11 cellular contexts compared by ENCODE assay signal in genomic region chr19:1170938-1171754, GRCh38. TPM values are rescaled to one million over a fixed set of nuclear protein-coding genes. Genes with fewer than 3 reads are reported as not detected.
DNase-seq lines count a peak whose midpoint lies in the region; ATAC-seq, FAIRE-seq and TF ChIP-seq lines count a peak whose summit lies in the region.
"Had no signal": no experiment of that assay in that cellular context is flagged by ENCODE, and none has a peak within 500 bp of the region (broad histone marks: within the 10 kb centered on the region; RNA-seq: fewer than 3 reads in every experiment).

No MANE protein-coding gene starts in this region.

- H3K27ac Mint-ChIP-seq in T-helper 2 cell treated with Interferon-gamma antibody and Interleukin-4, amounts not matched to agents 5 μg/mL and 100 μg/mL, for 36 hours: no peak overlapping the region
- H3K27ac Mint-ChIP-seq in activated T-helper 2 cell treated with anti-CD3 and anti-CD28 coated beads, Interferon-gamma antibody, Interleukin-2, Interleukin-4, amounts not matched to agents 10 μg/mL and 5 μg/mL and 100 μg/mL, durations not matched to agents 14 hours and 24 hours and 36 hours: no peak overlapping the region

- H3K9me3 ChIP-seq in keratinocyte (ENCODE audit: control insufficient read depth, low read depth, low read length) (no peaks in the 10 kb centered on the region), subcutaneous abdominal adipose tissue (ENCODE audit: control insufficient read depth in 5 of 5, low read length in 5 of 5) (no peaks in the 10 kb centered on the region)

- H4K20me1 ChIP-seq in keratinocyte (ENCODE audit: control insufficient read depth, extremely low read depth, insufficient read depth, low read length): peaks cover 20% of the 10 kb centered on the region

- no peaks in the 10 kb centered on the region for H3K27me3 Mint-ChIP-seq in T-helper 2 cell treated with Interferon-gamma antibody and Interleukin-4, amounts not matched to agents 5 μg/mL and 100 μg/mL, for 36 hours (ENCODE audit: low read depth)
- no peaks in the 10 kb centered on the region for H3K27me3 Mint-ChIP-seq in activated T-helper 2 cell treated with anti-CD3 and anti-CD28 coated beads, Interferon-gamma antibody, Interleukin-2, Interleukin-4, amounts not matched to agents 10 μg/mL and 5 μg/mL and 100 μg/mL, durations not matched to agents 14 hours and 24 hours and 36 hours (ENCODE audit: low read depth)

- peaks cover 76% of the 10 kb centered on the region for H3K79me2 ChIP-seq in keratinocyte (ENCODE audit: control insufficient read depth, insufficient read depth, low read length)

- intact Hi-C loops in activated T-helper 2 cell treated with anti-CD3 and anti-CD28 coated beads, Interferon-gamma antibody, Interleukin-2, Interleukin-4, amounts not matched to agents 10 μg/mL and 5 μg/mL and 100 μg/mL, durations not matched to agents 14 hours and 24 hours and 36 hours (cut with micrococcal nuclease): loop anchor here (5.0 kb wide), 1 partner anchor 39 kb away; no protein-coding TSS in a partner anchor

- H3K4me1 Mint-ChIP-seq in T-helper 2 cell treated with Interferon-gamma antibody and Interleukin-4, amounts not matched to agents 5 μg/mL and 100 μg/mL, for 36 hours (ENCODE audit: low read depth): peaks cover 11% of the 10 kb centered on the region
- H3K4me1 Mint-ChIP-seq in activated T-helper 2 cell treated with anti-CD3 and anti-CD28 coated beads, Interferon-gamma antibody, Interleukin-2, Interleukin-4, amounts not matched to agents 10 μg/mL and 5 μg/mL and 100 μg/mL, durations not matched to agents 14 hours and 24 hours and 36 hours (ENCODE audit: low read depth): peaks cover 20% of the 10 kb centered on the region

- FAIRE-seq in keratinocyte (lab: Jason Lieb, UNC): no peak
- FAIRE-seq: frontal cortex, TTC549 had no signal

- H3K4me1 ChIP-seq in keratinocyte (ENCODE audit: control insufficient read depth, extremely low read depth, insufficient read depth, low read length): peaks cover 53% of the 10 kb centered on the region
- peaks cover 3 to 78% (median 62%) of the 10 kb centered on the region in 5 donors for H3K4me1 ChIP-seq in subcutaneous abdominal adipose tissue (ENCODE audit: control insufficient read depth in 5 of 5, insufficient read depth in 5 of 5, low read length in 5 of 5)

- DNase-seq in T-helper 2 cell treated with Interferon-gamma antibody and Interleukin-4, amounts not matched to agents 5 μg/mL and 100 μg/mL, for 36 hours (ENCODE audit: low spot score): no peak
- no peak for DNase-seq in T-helper 2 cell
- DNase-seq in activated T-helper 2 cell treated with anti-CD3 and anti-CD28 coated beads, Interferon-gamma antibody, Interleukin-2, Interleukin-4, amounts not matched to agents 10 μg/mL and 5 μg/mL and 100 μg/mL, durations not matched to agents 14 hours and 24 hours and 36 hours (ENCODE audit: low spot score): no peak
- no peak for DNase-seq in keratinocyte (ENCODE audit: low read depth, low spot score)
- no peak for DNase-seq in NK-92 (lab: John Stamatoyannopoulos, UW; ENCODE audit: unreplicated experiment)
- no peak for DNase-seq in amniotic stem cell (lab: John Stamatoyannopoulos, UW)
- DNase-seq: Karpas-422 had no signal

- no peak for ATAC-seq in GM19035 (IDR thresholded peaks at IDR 0.05; ENCODE audit: unreplicated experiment)

- peaks cover 2% of the 10 kb centered on the region for H3K36me3 Mint-ChIP-seq in T-helper 2 cell treated with Interferon-gamma antibody and Interleukin-4, amounts not matched to agents 5 μg/mL and 100 μg/mL, for 36 hours (ENCODE audit: low read depth)
- H3K36me3 Mint-ChIP-seq in activated T-helper 2 cell treated with anti-CD3 and anti-CD28 coated beads, Interferon-gamma antibody, Interleukin-2, Interleukin-4, amounts not matched to agents 10 μg/mL and 5 μg/mL and 100 μg/mL, durations not matched to agents 14 hours and 24 hours and 36 hours (ENCODE audit: low read depth): peaks cover 4% of the 10 kb centered on the region

- H3K9me3 Mint-ChIP-seq in T-helper 2 cell treated with Interferon-gamma antibody and Interleukin-4, amounts not matched to agents 5 μg/mL and 100 μg/mL, for 36 hours: no peaks in the 10 kb centered on the region
- no peaks in the 10 kb centered on the region for H3K9me3 Mint-ChIP-seq in activated T-helper 2 cell treated with anti-CD3 and anti-CD28 coated beads, Interferon-gamma antibody, Interleukin-2, Interleukin-4, amounts not matched to agents 10 μg/mL and 5 μg/mL and 100 μg/mL, durations not matched to agents 14 hours and 24 hours and 36 hours

- H3K9me1 ChIP-seq in keratinocyte (ENCODE audit: control insufficient read depth, extremely low read depth, insufficient read depth, low read length): peaks cover 5% of the 10 kb centered on the region

- H3K4me3 ChIP-seq in keratinocyte (ENCODE audit: control insufficient read depth in 2 of 3, extremely low read depth in 1 of 3, insufficient read depth in 2 of 3, low read depth in 1 of 3, low read length in 3 of 3) (peak overlapping the region; percentile 87 to 94 (median 92)), subcutaneous abdominal adipose tissue (ENCODE audit: low read depth in 1 of 5, low read length in 5 of 5) (peak overlapping the region in 4 of 5 donors; percentile 2 to 49 (median 24))

- H3K27ac ChIP-seq in keratinocyte (ENCODE audit: control insufficient read depth, insufficient read depth, low read length) (peak overlapping the region; percentile 64), subcutaneous abdominal adipose tissue (ENCODE audit: low read depth, low read length) (peak overlapping the region; percentile 97)

- H3K4me2 ChIP-seq in keratinocyte (ENCODE audit: control insufficient read depth, extremely low read depth, insufficient read depth, low read depth, low read length): peak overlapping the region; percentile 93

- dilution Hi-C loops in keratinocyte (cut with MboI; ENCODE audit: extremely low pct_ligation_motif_present, low sequenced_read_pairs): no loop called here

- H3K4me3 Mint-ChIP-seq in T-helper 2 cell treated with Interferon-gamma antibody and Interleukin-4, amounts not matched to agents 5 μg/mL and 100 μg/mL, for 36 hours: peak overlapping the region; percentile 15
- peak overlapping the region; percentile 49 for H3K4me3 Mint-ChIP-seq in activated T-helper 2 cell treated with anti-CD3 and anti-CD28 coated beads, Interferon-gamma antibody, Interleukin-2, Interleukin-4, amounts not matched to agents 10 μg/mL and 5 μg/mL and 100 μg/mL, durations not matched to agents 14 hours and 24 hours and 36 hours (ENCODE audit: low read depth)

- H2AFZ ChIP-seq in keratinocyte (ENCODE audit: control insufficient read depth, low read length): no peak overlapping the region

- TF ChIP-seq CTCF in keratinocyte (optimal IDR thresholded peaks at IDR 0.05 in 1 of 3, IDR thresholded peaks at IDR 0.05 in 1 of 3, conservative IDR thresholded peaks at IDR 0.05 in 1 of 3; ENCODE audit: extremely low read depth in 1 of 3, insufficient read depth in 2 of 3, low read length in 3 of 3): no peak

- H3K36me3 ChIP-seq in keratinocyte (ENCODE audit: control insufficient read depth in 2 of 2, extremely low read depth in 1 of 2, insufficient read depth in 2 of 2, low read length in 2 of 2): peaks cover 9 to 20% of the 10 kb centered on the region in 2 experiments
- H3K36me3 ChIP-seq in subcutaneous abdominal adipose tissue (ENCODE audit: control insufficient read depth in 5 of 5, insufficient read depth in 5 of 5, low read length in 5 of 5): peaks cover 0 to 21% (median 9%) of the 10 kb centered on the region in 5 donors

- H3K9ac ChIP-seq in keratinocyte (ENCODE audit: control insufficient read depth, extremely low read depth, insufficient read depth, low read length): peak overlapping the region; percentile 92
- peak overlapping the region in 1 of 5 donors; percentile 94 for H3K9ac ChIP-seq in subcutaneous abdominal adipose tissue (ENCODE audit: low read length in 5 of 5)

- H3K27me3 ChIP-seq in keratinocyte (ENCODE audit: control insufficient read depth, extremely low read depth, insufficient read depth, low read length) (no peaks in the 10 kb centered on the region), subcutaneous abdominal adipose tissue (ENCODE audit: control insufficient read depth in 5 of 5, insufficient read depth in 4 of 5, low read length in 5 of 5) (no peaks in the 10 kb centered on the region)

RNA-seq across cellular contexts. Expression of gene SBNO2, which starts 2.9 kb away (rescaled TPM):
- total RNA-seq in activated T-helper 2 cell treated with anti-CD3 and anti-CD28 coated beads, Interferon-gamma antibody, Interleukin-2, Interleukin-4, amounts not matched to agents 10 μg/mL and 5 μg/mL and 100 μg/mL, durations not matched to agents 14 hours and 24 hours and 36 hours: 82.8 and 87.0 TPM in 2 replicates
- 10.9 to 19.4 TPM (median 13.1 TPM) in 3 replicates for polyA plus RNA-seq in keratinocyte
- polyA plus RNA-seq in keratinocyte (2011; ENCODE audit: low read depth): 12.9 TPM
- 6.0 and 14.5 TPM in 2 replicates for polyA plus RNA-seq in keratinocyte (2011; cell fraction: cytosol; rRNA removed)
- polyA plus RNA-seq in keratinocyte (2011; cell fraction: nucleus; rRNA removed): 32.2 and 48.0 TPM in 2 replicates
- polyA plus RNA-seq in keratinocyte (2012; ENCODE audit: low replicate concordance): 17.3 and 24.6 TPM in 2 replicates
- polyA minus RNA-seq in keratinocyte: 14.6 to 40.2 TPM (median 23.0 TPM) in 3 replicates
- 32.6 TPM for polyA minus RNA-seq in keratinocyte (2011; cell fraction: cytosol; rRNA and poly(A)+ RNA removed)
- 36.5 and 41.8 TPM in 2 replicates for polyA minus RNA-seq in keratinocyte (2011; cell fraction: nucleus; rRNA and poly(A)+ RNA removed)

RNA-seq across cellular contexts. Expression of gene STK11, which starts 34.4 kb away (rescaled TPM):
- total RNA-seq in activated T-helper 2 cell treated with anti-CD3 and anti-CD28 coated beads, Interferon-gamma antibody, Interleukin-2, Interleukin-4, amounts not matched to agents 10 μg/mL and 5 μg/mL and 100 μg/mL, durations not matched to agents 14 hours and 24 hours and 36 hours: 65.7 and 71.1 TPM in 2 replicates
- polyA plus RNA-seq in keratinocyte: 24.6 to 31.4 TPM (median 28.1 TPM) in 3 replicates
- 21.6 TPM for polyA plus RNA-seq in keratinocyte (2011; ENCODE audit: low read depth)
- polyA plus RNA-seq in keratinocyte (2011; cell fraction: cytosol; rRNA removed): 13.7 and 27.8 TPM in 2 replicates
- polyA plus RNA-seq in keratinocyte (2011; cell fraction: nucleus; rRNA removed): 47.3 and 54.0 TPM in 2 replicates
- polyA plus RNA-seq in keratinocyte (2012; ENCODE audit: low replicate concordance): 26.4 and 38.3 TPM in 2 replicates
- 19.7 to 42.7 TPM (median 21.9 TPM) in 3 replicates for polyA minus RNA-seq in keratinocyte
- 56.2 TPM for polyA minus RNA-seq in keratinocyte (2011; cell fraction: cytosol; rRNA and poly(A)+ RNA removed)
- polyA minus RNA-seq in keratinocyte (2011; cell fraction: nucleus; rRNA and poly(A)+ RNA removed): 25.7 and 29.2 TPM in 2 replicates
